In genomic region chr5:163401271-163401670, GRCh38 we compare ENCODE assay signal across 19 cellular contexts.
"Had no signal": no experiment of that assay in that cellular context is flagged by ENCODE, and none has a peak within 500 bp of the region (broad histone marks: within the 10 kb centered on the region; RNA-seq: fewer than 3 reads in every experiment).

No MANE protein-coding gene starts in this region.

- FAIRE-seq: astrocyte had no signal

- ATAC-seq: activated CD4-positive, alpha-beta T cell treated with anti-CD3 and anti-CD28 coated beads for 36 hours; activated naive CD4-positive, alpha-beta T cell treated with anti-CD3 and anti-CD28 coated beads, Interleukin-2, amount 50 U/mL, for 72 hours; esophagus mucosa; gastrocnemius medialis; left ventricle myocardium superior; right cardiac atrium; stimulated activated naive CD8-positive, alpha-beta T cell treated with anti-CD3 and anti-CD28 coated beads, Interleukin-15, Interleukin-2, amounts not matched to agents 100 U/mL and 50 U/mL, for 24 hours; WTC11 had no signal

- DNase-seq: activated CD4-positive, alpha-beta T cell treated with anti-CD3 and anti-CD28 coated beads for 36 hours; activated CD4-positive, alpha-beta T cell treated with anti-CD3 and anti-CD28 coated beads, Interleukin-2, amount 50 U/mL, for 48 hours; activated gamma-delta T cell treated with Interleukin-2 at 50 U/mL for 16 hours; activated T-cell treated with anti-CD3 and anti-CD28 coated beads for 4 hours; adrenal gland; cerebellar nuclear complex; effector CD8-positive, alpha-beta T cell; gastrocnemius medialis; head of caudate nucleus; left ventricle myocardium superior; naive B cell; right cardiac atrium; stimulated activated naive CD8-positive, alpha-beta T cell treated with anti-CD3 and anti-CD28 coated beads, Interleukin-15, Interleukin-2, amounts not matched to agents 100 U/mL and 50 U/mL, for 24 hours; substantia nigra; tibial artery had no signal
